In genomic region chr9:110340306-110340705, GRCh38 we compare ENCODE assay signal across 10 cellular contexts. TPM values are rescaled to one million over a fixed set of nuclear protein-coding genes. Genes with fewer than 3 reads are reported as not detected.
DNase-seq lines count a peak whose midpoint lies in the region; ATAC-seq, FAIRE-seq and TF ChIP-seq lines count a peak whose summit lies in the region.
"Had no signal": no experiment of that assay in that cellular context is flagged by ENCODE, and none has a peak within 500 bp of the region (broad histone marks: within the 10 kb centered on the region; RNA-seq: fewer than 3 reads in every experiment).

No MANE protein-coding gene starts in this region.

- H3K4me1 ChIP-seq in Loucy (ENCODE audit: insufficient read depth, low read length, poor library complexity, severe bottlenecking) (no peaks in the 10 kb centered on the region), K562 (replicated peaks in 1 of 2; ENCODE audit: control insufficient read depth in 2 of 2, insufficient read depth in 2 of 2, low read length in 2 of 2) (no peaks in the 10 kb centered on the region; a peak in 1 of 5 replicates), right lobe of liver (no peaks in the 10 kb centered on the region)
- H3K4me1 ChIP-seq: lower lobe of right lung had no signal

- H3K9ac ChIP-seq in Loucy (ENCODE audit: low read depth, low read length, poor library complexity, severe bottlenecking): no peak overlapping the region
- H3K9ac ChIP-seq in K562 (ENCODE audit: insufficient read depth in 1 of 2, low read depth in 2 of 2, low read length in 2 of 2): no peak overlapping the region

- no peaks in the 10 kb centered on the region for H3K9me2 ChIP-seq in Loucy (replicated peaks; ENCODE audit: low read depth, low read length)

- no peak overlapping the region for H3K27ac ChIP-seq in K562 (ENCODE audit: extremely low read depth, low read depth, low read length)
- H3K27ac ChIP-seq in right lobe of liver: no peak overlapping the region
- H3K27ac ChIP-seq: lower lobe of right lung had no signal

- H3F3A ChIP-seq in Loucy (ENCODE audit: low read depth): no peaks in the 10 kb centered on the region

- TF ChIP-seq CTCF in Loucy (conservative IDR thresholded peaks at IDR 0.05; ENCODE audit: low read length): peak; percentile 54
- TF ChIP-seq CTCF in K562 (IDR thresholded peaks at IDR 0.05 in 2 of 3, conservative IDR thresholded peaks at IDR 0.05 in 1 of 3; ENCODE audit: insufficient read depth in 2 of 3, low read depth in 1 of 3, low read length in 3 of 3): peak; percentile 61 to 79 (median 64)
- TF ChIP-seq CTCF in right lobe of liver (IDR thresholded peaks at IDR 0.05): peak; percentile 41 to 61 (median 53)

- H2AFZ ChIP-seq in Loucy (ENCODE audit: low read length): no peak overlapping the region
- no peak overlapping the region; the same call in none of the 2 replicates for H2AFZ ChIP-seq in K562 (ENCODE audit: low read depth, low read length)

- 7% methylated on average over 2 of the region's 2 CpGs for WGBS in K562 (ENCODE audit: insufficient coverage, low coverage, missing lambda C conversion rate)
- 33% methylated on average over 1 of the region's 2 CpGs for WGBS in right lobe of liver (ENCODE audit: insufficient coverage, low coverage, low lambda C conversion rate, missing lambda C conversion rate)

- no peak overlapping the region for H3K4me2 ChIP-seq in Loucy (ENCODE audit: low read depth, low read length, poor library complexity, severe bottlenecking)
- H3K4me2 ChIP-seq in K562 (ENCODE audit: insufficient read depth, low read length): no peak overlapping the region

- TF ChIP-seq RAD21 in K562 (CRISPR knock-in tag; conservative IDR thresholded peaks at IDR 0.05 in 1 of 2, IDR thresholded peaks at IDR 0.05 in 1 of 2): peak; percentile 47 to 76

- intact Hi-C loops in K562 (cut with micrococcal nuclease): loop anchor here (1.0 to 10.0 kb wide), 4 partner anchors 87 to 964 kb away; no protein-coding TSS in a partner anchor
- intact Hi-C loops in right lobe of liver (cut with DNase I): no loop called here

- H3K4me3 ChIP-seq in Loucy (ENCODE audit: low read length, poor library complexity, severe bottlenecking) (no peak overlapping the region), K562 (no peak overlapping the region), right lobe of liver (no peak overlapping the region)
- H3K4me3 ChIP-seq: lower lobe of right lung had no signal

- no peaks in the 10 kb centered on the region for H3K9me1 ChIP-seq in K562 (ENCODE audit: control insufficient read depth, insufficient read depth, low read length)

- H3K9me3 ChIP-seq in Loucy (ENCODE audit: insufficient read depth, low read depth, low read length) (no peaks in the 10 kb centered on the region), K562 (replicated peaks; ENCODE audit: control insufficient read depth, insufficient read depth, low read depth, low read length) (no peaks in the 10 kb centered on the region), right lobe of liver (no peaks in the 10 kb centered on the region)
- H3K9me3 ChIP-seq: lower lobe of right lung had no signal

- H3K27me3 ChIP-seq in Loucy (ENCODE audit: insufficient read depth, low read length, poor library complexity, severe bottlenecking): no peaks in the 10 kb centered on the region
- H3K27me3 ChIP-seq in K562 (ENCODE audit: control insufficient read depth in 2 of 2, insufficient read depth in 2 of 2, low read length in 2 of 2): no peaks in the 10 kb centered on the region
- no peaks in the 10 kb centered on the region for H3K27me3 ChIP-seq in right lobe of liver

- in situ Hi-C loops in K562 (cut with MboI): no loop called here

- TF ChIP-seq POLR2A in K562 (conservative IDR thresholded peaks at IDR 0.05) (no peak), right lobe of liver (IDR thresholded peaks at IDR 0.05) (no peak)

- no TSS peak for BruUV-seq in K562 (replicated peaks; lab: Mats Ljungman, UMichigan)

- H4K20me1 ChIP-seq in Loucy (ENCODE audit: insufficient read depth, low read length, poor library complexity, severe bottlenecking) (no peaks in the 10 kb centered on the region), K562 (replicated peaks; ENCODE audit: control insufficient read depth, insufficient read depth, low read length) (no peaks in the 10 kb centered on the region)

- TF ChIP-seq EP300 in K562 (IDR thresholded peaks at IDR 0.05; ENCODE audit: low read length): no peak

- peak; percentile 95 for ATAC-seq in K562
- peak; percentile 47 to 62 (median 59) for ATAC-seq in right lobe of liver
- ATAC-seq in HG02759 (IDR thresholded peaks at IDR 0.05; ENCODE audit: unreplicated experiment): no peak
- ATAC-seq in GM21381 (IDR thresholded peaks at IDR 0.05; ENCODE audit: unreplicated experiment): no peak
- no peak for ATAC-seq in GM21360 (IDR thresholded peaks at IDR 0.05; ENCODE audit: unreplicated experiment)
- ATAC-seq: lower lobe of right lung had no signal

- peak; percentile 40 for DNase-seq in ELR (ENCODE audit: low read depth)
- peak in 2 of 4 experiments; percentile 28 to 57 for DNase-seq in K562 (ENCODE audit: extremely low read depth in 1 of 4, low spot score in 3 of 4)
- no peak for DNase-seq in right lobe of liver
- no peak for DNase-seq in NCI-H2081 (lab: John Stamatoyannopoulos, UW)
- DNase-seq: lower lobe of right lung, small intestine had no signal

- FAIRE-seq in K562 (lab: Jason Lieb, UNC): peak; percentile 74
- FAIRE-seq: small intestine had no signal

- no peaks in the 10 kb centered on the region for H3K79me2 ChIP-seq in Loucy (ENCODE audit: insufficient read depth, low read length)
- H3K79me2 ChIP-seq in K562 (ENCODE audit: control insufficient read depth, insufficient read depth, low read length): no peaks in the 10 kb centered on the region

- POLR2A ChIA-PET in K562 (lab: Yijun Ruan, JAX): interaction anchor here (0.6 to 0.7 kb wide), 2 partner anchors 16 to 38 kb away, joined by 3 read pairs; no protein-coding TSS in a partner anchor

- CTCF ChIA-PET in K562 (lab: Yijun Ruan, JAX; ENCODE audit: low intra/inter-chr PET ratio): no interaction called here

- no peaks in the 10 kb centered on the region for H3K36me3 ChIP-seq in Loucy (ENCODE audit: insufficient read depth, low read length)
- no peaks in the 10 kb centered on the region for H3K36me3 ChIP-seq in K562 (ENCODE audit: control insufficient read depth, insufficient read depth, low read length)
- no peaks in the 10 kb centered on the region for H3K36me3 ChIP-seq in right lobe of liver
- H3K36me3 ChIP-seq: lower lobe of right lung had no signal

TF ChIP-seq in K562, 482 proteins besides CTCF, POLR2A, EP300 and RAD21:
- TF ChIP-seq DEAF1 (CRISPR knock-in tag; IDR thresholded peaks at IDR 0.05): peak; percentile 32; the same call in 1 of the 2 replicates
- peak in 1 of 2 experiments; percentile 42; a peak in 1 of 4 replicates for TF ChIP-seq SRF (CRISPR knock-in tag; IDR thresholded peaks at IDR 0.05)
- peak; percentile 42 for TF ChIP-seq SMC3 (conservative IDR thresholded peaks at IDR 0.05; ENCODE audit: insufficient read depth, low read depth, low read length)
- TF ChIP-seq GATAD2B (IDR thresholded peaks at IDR 0.05; ENCODE audit: borderline replicate concordance): no peak
- TF ChIP-seq TEAD4 (IDR thresholded peaks at IDR 0.05; ENCODE audit: low read length): 0 out of 2 replicates have a peak, but pooled peaks have one; percentile 12
- TF ChIP-seq TEAD4 (CRISPR knock-in tag; IDR thresholded peaks at IDR 0.05; ENCODE audit: borderline replicate concordance): no peak
- TF ChIP-seq VEZF1 (CRISPR knock-in tag; IDR thresholded peaks at IDR 0.05): peak; percentile 25; the same call in 1 of the 2 replicates
- TF ChIP-seq ZNF174 (CRISPR knock-in tag; IDR thresholded peaks at IDR 0.05): no peak
TF ChIP-seq in K562: peak in this region for 5.

RNA-seq across cellular contexts. Expression of gene TXNDC8, which starts 2.6 kb away (rescaled TPM):
- not detected in 2 replicates for total RNA-seq in K562 (2011; cell fraction: chromatin; rRNA removed; ENCODE audit: low replicate concordance)
- not detected in 2 replicates for total RNA-seq in K562 (2011; cell fraction: nucleolus; rRNA removed)
- not detected in 2 replicates for total RNA-seq in K562 (2011; cell fraction: nucleoplasm; rRNA removed)
- not detected in 2 replicates for total RNA-seq in K562 (2014; rRNA removed)
- not detected in 2 replicates for total RNA-seq in K562 (2014; rRNA removed; fragmentation: Illumina TruSeq; extraction: Trizol)
- total RNA-seq in K562 (2015; rRNA removed; fragmentation: Illumina TruSeq; extraction: Trizol): not detected in 2 replicates
- total RNA-seq in K562 (2021): not detected in 2 replicates
- not detected in 2 replicates for polyA plus RNA-seq in K562 (2011; rRNA removed)
- polyA plus RNA-seq in K562 (2011; cell fraction: cytosol; rRNA removed): not detected in 2 replicates
- polyA plus RNA-seq in K562 (2011; cell fraction: nucleus; rRNA removed): not detected in 2 replicates
- polyA plus RNA-seq in K562 (2012): not detected in 2 replicates
- polyA plus RNA-seq in K562 (2014; fragmentation: Illumina TruSeq; extraction: Trizol): not detected in 2 replicates
- polyA plus RNA-seq in K562 (2014; fragmentation: Nextera tagmentation; extraction: Ambion mirVana): not detected
- polyA plus RNA-seq in K562 (2014; rRNA removed): not detected in 2 replicates
- polyA minus RNA-seq in K562 (2011; rRNA and poly(A)+ RNA removed): not detected in 2 replicates
- polyA minus RNA-seq in K562 (2011; cell fraction: cytosol; rRNA and poly(A)+ RNA removed): not detected in 2 replicates
- not detected in 2 replicates for polyA minus RNA-seq in K562 (2011; cell fraction: nucleus; rRNA and poly(A)+ RNA removed)
- total RNA-seq in right lobe of liver: not detected
- total RNA-seq: lower lobe of right lung had no signal
- polyA plus RNA-seq: small intestine had no signal

Comparison
In these comparisons a context has a peak if more than half of its experiments do, and no peak if none do; other contexts are left out.
1. ATAC-seq: peak in K562 (single experiment) and right lobe of liver (4 of 4); none in HG02759 (single experiment), GM21381 (single experiment) and GM21360 (single experiment).
2. Peak in every context shown above with its lines, with median percentiles within 50 percentile points of each other: CTCF ChIP-seq.